Comparison of ENCODE assay signal across 1 cellular context in the genomic region with DNA sequence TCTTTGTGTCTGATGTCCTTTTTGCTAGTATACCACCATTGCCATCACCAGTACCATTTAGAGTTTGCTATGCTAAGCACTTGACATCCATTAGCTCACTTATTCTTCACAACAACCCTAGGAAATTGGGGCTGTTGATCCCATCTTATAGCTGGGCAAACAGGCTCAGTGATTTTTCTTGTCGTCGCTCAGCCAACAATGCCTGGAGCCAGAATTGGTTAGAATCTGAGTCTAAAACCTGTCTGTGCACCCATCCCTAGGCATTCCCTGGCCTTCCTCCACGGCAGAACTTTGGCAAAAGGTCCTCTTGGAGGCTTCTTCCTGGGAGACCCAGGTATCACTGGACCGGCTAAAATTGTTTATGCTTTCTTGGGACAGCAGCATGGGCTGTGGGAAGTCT.
TF ChIP-seq lines count a peak whose summit lies in the region.

No MANE protein-coding gene starts in this region.

TF ChIP-seq in IMR-90, 13 proteins besides CTCF, POLR2A, EP300 and RAD21:
- no peak for TF ChIP-seq RCOR1 (IDR thresholded peaks at IDR 0.05; ENCODE audit: insufficient replicate concordance, low read length)
- no peak for TF ChIP-seq MXI1 (IDR thresholded peaks at IDR 0.05; ENCODE audit: borderline replicate concordance, low read depth, low read length)
- no peak for TF ChIP-seq MAFK (IDR thresholded peaks at IDR 0.05; ENCODE audit: low read depth, low read length)
- no peak for TF ChIP-seq CEBPB (IDR thresholded peaks at IDR 0.05; ENCODE audit: low read depth, low read length)
- TF ChIP-seq CHD1 (IDR thresholded peaks at IDR 0.05; ENCODE audit: low read depth, low read length) = no peak
- no peak for TF ChIP-seq SMC3 (IDR thresholded peaks at IDR 0.05; ENCODE audit: low read depth, low read length)
- TF ChIP-seq, protein P1, sequence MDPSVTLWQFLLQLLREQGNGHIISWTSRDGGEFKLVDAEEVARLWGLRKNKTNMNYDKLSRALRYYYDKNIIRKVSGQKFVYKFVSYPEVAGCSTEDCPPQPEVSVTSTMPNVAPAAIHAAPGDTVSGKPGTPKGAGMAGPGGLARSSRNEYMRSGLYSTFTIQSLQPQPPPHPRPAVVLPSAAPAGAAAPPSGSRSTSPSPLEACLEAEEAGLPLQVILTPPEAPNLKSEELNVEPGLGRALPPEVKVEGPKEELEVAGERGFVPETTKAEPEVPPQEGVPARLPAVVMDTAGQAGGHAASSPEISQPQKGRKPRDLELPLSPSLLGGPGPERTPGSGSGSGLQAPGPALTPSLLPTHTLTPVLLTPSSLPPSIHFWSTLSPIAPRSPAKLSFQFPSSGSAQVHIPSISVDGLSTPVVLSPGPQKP (IDR thresholded peaks at IDR 0.05; ENCODE audit: borderline replicate concordance, low read depth, low read length) = no peak
- TF ChIP-seq BHLHE40 (IDR thresholded peaks at IDR 0.05; ENCODE audit: low read depth, low read length) = no peak
